In the genomic region with DNA sequence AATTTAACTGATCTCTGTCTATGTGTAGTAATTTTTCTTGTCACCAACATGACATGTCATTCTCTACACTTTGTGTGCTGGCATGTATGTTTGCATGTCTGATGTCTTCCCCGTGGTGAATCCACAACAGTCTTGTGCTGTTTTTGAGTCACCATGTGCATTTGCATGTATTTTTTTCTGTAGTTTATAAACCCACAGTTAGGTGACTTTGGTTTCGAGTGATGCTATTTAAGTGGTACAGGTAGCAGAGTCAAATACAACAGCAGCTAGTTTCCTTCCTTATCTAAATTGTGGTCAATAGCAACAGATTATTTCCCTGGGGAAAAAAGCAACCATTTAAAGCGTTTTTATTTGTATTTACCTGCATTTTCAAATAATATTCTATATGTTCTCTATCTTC, we compare ENCODE assay signal across 13 cellular contexts.
DNase-seq lines count a peak whose midpoint lies in the region; ATAC-seq and TF ChIP-seq lines count a peak whose summit lies in the region.
"Had no signal": no experiment of that assay in that cellular context is flagged by ENCODE, and none has a peak within 500 bp of the region (broad histone marks: within the 10 kb centered on the region; RNA-seq: fewer than 3 reads in every experiment).

No MANE protein-coding gene starts in this region.

- intact Hi-C loops in Calu3 (cut with micrococcal nuclease; ENCODE audit: unreplicated experiment) (no loop called here), dorsolateral prefrontal cortex (cut with DNase I) (no loop called here), head of caudate nucleus (cut with DNase I) (no loop called here)

- no peaks in the 10 kb centered on the region for H3K27me3 Mint-ChIP-seq in Calu3 (ENCODE audit: unreplicated experiment)

- H3K27ac Mint-ChIP-seq in Calu3 (ENCODE audit: unreplicated experiment) = no peak overlapping the region
- H3K27ac Mint-ChIP-seq: natural killer cell had no signal

- H3K4me3 ChIP-seq in dorsolateral prefrontal cortex = no peak overlapping the region
- H3K4me3 ChIP-seq: BLaER1 had no signal

- ATAC-seq in GM18511 (IDR thresholded peaks at IDR 0.05; ENCODE audit: unreplicated experiment) (peak; percentile 97), HG02884 (IDR thresholded peaks at IDR 0.05; ENCODE audit: unreplicated experiment) (peak; percentile 86), HG03521 (IDR thresholded peaks at IDR 0.05; ENCODE audit: unreplicated experiment) (peak; percentile 91)
- ATAC-seq: natural killer cell had no signal

- H3K4me3 Mint-ChIP-seq in Calu3 (ENCODE audit: low read depth, unreplicated experiment) = no peak overlapping the region
- H3K4me3 Mint-ChIP-seq: natural killer cell had no signal

- H3K36me3 Mint-ChIP-seq in Calu3 (ENCODE audit: insufficient read depth, unreplicated experiment) = no peaks in the 10 kb centered on the region
- H3K36me3 Mint-ChIP-seq: natural killer cell had no signal

- H3K4me1 Mint-ChIP-seq in Calu3 (ENCODE audit: low read depth, unreplicated experiment) = no peaks in the 10 kb centered on the region

- TF ChIP-seq CTCF in GM20000 (IDR thresholded peaks at IDR 0.05; ENCODE audit: extremely low read depth, missing control alignments) (no peak), Calu3 (IDR thresholded peaks at IDR 0.05; ENCODE audit: unreplicated experiment) (no peak), dorsolateral prefrontal cortex (IDR thresholded peaks at IDR 0.05 in 54 of 56, conservative IDR thresholded peaks at IDR 0.05 in 2 of 56; ENCODE audit: low read depth in 1 of 56, partially characterized antibody in 56 of 56) (no peak)

- DNase-seq in GM20000 (ENCODE audit: low spot score) (peak; percentile 54), Calu3 (no peak), NCI-H748 treated with DMSO at 0.1 percent for 48 hours (lab: John Stamatoyannopoulos, UW) (no peak), dorsolateral prefrontal cortex (no peak), head of caudate nucleus (no peak)
- DNase-seq: natural killer cell, NCI-H146, small intestine had no signal

- no peaks in the 10 kb centered on the region for H3K9me3 Mint-ChIP-seq in Calu3 (ENCODE audit: low read depth, unreplicated experiment)
- H3K9me3 Mint-ChIP-seq: natural killer cell had no signal

- no peaks in the 10 kb centered on the region for H3K27me3 ChIP-seq in dorsolateral prefrontal cortex
- H3K27me3 ChIP-seq: BLaER1 had no signal

- no TSS peak for BruUV-seq in Calu3 (replicated peaks; lab: Mats Ljungman, UMichigan)

- CTCF ChIA-PET in Calu3 (lab: Charles Lee) = no interaction called here

- peak overlapping the region in 19 of 59 donors; percentile 0 to 69 (median 25) for H3K27ac ChIP-seq in dorsolateral prefrontal cortex
- H3K27ac ChIP-seq: BLaER1, epithelial cell of prostate had no signal
